Comparison of ENCODE assay signal across 9 cellular contexts in the genomic region with DNA sequence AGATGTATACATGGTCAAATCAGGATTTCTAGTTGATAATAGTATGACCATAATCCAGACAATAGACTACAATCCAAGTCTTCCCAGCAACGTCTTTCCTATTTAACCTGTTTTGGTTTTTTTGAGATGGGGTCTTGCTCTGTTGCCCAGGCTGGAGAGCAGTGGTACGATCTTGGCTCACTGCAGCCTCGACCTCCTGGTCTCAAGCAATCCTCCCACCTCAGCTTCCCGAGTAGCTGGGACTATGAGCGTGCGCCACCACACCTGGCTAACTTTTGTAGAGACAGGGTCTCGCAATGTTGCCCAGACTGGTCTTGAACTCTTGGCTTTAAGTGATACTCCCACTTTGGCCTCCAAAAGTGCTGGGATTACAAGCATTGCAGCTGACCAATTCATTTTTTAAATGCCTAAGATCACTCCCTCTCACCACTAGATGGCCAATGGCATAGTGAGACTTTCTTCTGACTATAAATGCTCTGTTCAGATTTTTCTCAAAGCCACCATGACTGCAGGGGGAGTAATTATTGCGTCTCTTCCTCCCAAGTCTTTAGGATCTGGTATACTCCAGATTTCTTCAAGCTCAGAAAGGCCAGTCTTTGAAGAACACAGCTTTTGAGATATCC.
DNase-seq lines count a peak whose midpoint lies in the region; ATAC-seq, FAIRE-seq and TF ChIP-seq lines count a peak whose summit lies in the region.
"Had no signal": no experiment of that assay in that cellular context is flagged by ENCODE, and none has a peak within 500 bp of the region (broad histone marks: within the 10 kb centered on the region; RNA-seq: fewer than 3 reads in every experiment).

No MANE protein-coding gene starts in this region.

- H3K4me1 ChIP-seq in RWPE2 (ENCODE audit: insufficient read depth, poor library complexity, severe bottlenecking): no peaks in the 10 kb centered on the region
- no peaks in the 10 kb centered on the region for H3K4me1 ChIP-seq in tibial artery

- DNase-seq in RWPE2 (ENCODE audit: low spot score) (no peak), foreskin melanocyte (peak; percentile 61), cerebellar nuclear complex (lab: John Stamatoyannopoulos, UW) (no peak), tibial artery (no peak)

- H3K27me3 ChIP-seq in RWPE2 (ENCODE audit: insufficient read depth, poor library complexity, severe bottlenecking): no peaks in the 10 kb centered on the region
- H3K27me3 ChIP-seq in tibial artery: no peaks in the 10 kb centered on the region

- intact Hi-C loops in tibial artery (cut with DNase I; ENCODE audit: low total_unique reads): no loop called here

- FAIRE-seq in A204.1 (lab: Jason Lieb, UNC): peak; percentile 51

- ATAC-seq in RWPE2 (ENCODE audit: low read depth) (peak; percentile 66), HG03039 (IDR thresholded peaks at IDR 0.05; ENCODE audit: unreplicated experiment) (no peak), HG02884 (IDR thresholded peaks at IDR 0.05; ENCODE audit: unreplicated experiment) (no peak)

- TF ChIP-seq CTCF in GM12875 (IDR thresholded peaks at IDR 0.05; ENCODE audit: borderline replicate concordance, insufficient read depth, low read depth, low read length): peak; percentile 49; the same call in 1 of the 2 replicates
- peak; percentile 45 for TF ChIP-seq CTCF in RWPE2 (IDR thresholded peaks at IDR 0.05; ENCODE audit: poor library complexity, severe bottlenecking)
- TF ChIP-seq CTCF in tibial artery (IDR thresholded peaks at IDR 0.05): peak in 1 of 2 experiments; percentile 19

- no peaks in the 10 kb centered on the region for H3K9me3 ChIP-seq in RWPE2 (ENCODE audit: severe bottlenecking)
- no peaks in the 10 kb centered on the region for H3K9me3 ChIP-seq in tibial artery

- H3K27ac ChIP-seq in RWPE2 (ENCODE audit: poor library complexity, severe bottlenecking) (no peak overlapping the region), tibial artery (no peak overlapping the region)
- H3K27ac ChIP-seq: SK-N-MC had no signal

- H3K36me3 ChIP-seq in RWPE2 (ENCODE audit: low read depth) (0 out of 2 replicates have a peak, but pooled peaks cover 1% of the 10 kb centered on the region), tibial artery (peaks cover 2 to 17% (median 2%) of the 10 kb centered on the region in 3 donors)

- H3K4me3 ChIP-seq in GM12875 (ENCODE audit: low read depth, low read length): no peak overlapping the region
- no peak overlapping the region for H3K4me3 ChIP-seq in RWPE2 (ENCODE audit: severe bottlenecking)
- H3K4me3 ChIP-seq in tibial artery: no peak overlapping the region
- H3K4me3 ChIP-seq: SK-N-MC had no signal
